ENCODE assay signal across 14 cellular contexts in genomic region chr20:45917790-45918141, GRCh38. TPM values are rescaled to one million over a fixed set of nuclear protein-coding genes. Genes with fewer than 3 reads are reported as not detected.
DNase-seq lines count a peak whose midpoint lies in the region; ATAC-seq and TF ChIP-seq lines count a peak whose summit lies in the region.
"Had no signal": no experiment of that assay in that cellular context is flagged by ENCODE, and none has a peak within 500 bp of the region (broad histone marks: within the 10 kb centered on the region; RNA-seq: fewer than 3 reads in every experiment).

No MANE protein-coding gene starts in this region.

- no peak for ATAC-seq in upper lobe of right lung
- ATAC-seq: stimulated activated memory B cell treated with anti-CD40 and anti-IgM and Interleukin-4, amounts not matched to agents 10 μg/mL and 1 μg/mL and 100 μg/mL, for 72 hours; T-helper 17 cell had no signal

- H4K20me1 ChIP-seq in neural progenitor cell (ENCODE audit: low read depth) = no peaks in the 10 kb centered on the region

- H3K27ac Mint-ChIP-seq in neural progenitor cell = no peak overlapping the region
- H3K27ac Mint-ChIP-seq: activated CD4-positive, alpha-beta memory T cell treated with anti-CD3 and anti-CD28 coated beads, Interleukin-2, amount 10 ng/mL, durations not matched to agents 7 days and 5 days; activated naive CD4-positive, alpha-beta T cell treated with anti-CD3 and anti-CD28 coated beads, Interleukin-2, amount 10 ng/mL, durations not matched to agents 7 days and 5 days; stimulated activated memory B cell treated with anti-CD40 and anti-IgM and Interleukin-4, amounts not matched to agents 10 μg/mL and 1 μg/mL and 100 μg/mL, for 72 hours; T-helper 17 cell had no signal

- H3K27ac ChIP-seq in neural progenitor cell (no peak overlapping the region), upper lobe of right lung (peak overlapping the region; percentile 67)
- H3K27ac ChIP-seq: 22Rv1 had no signal

- no peaks in the 10 kb centered on the region for H3K27me3 ChIP-seq in neural progenitor cell
- no peaks in the 10 kb centered on the region for H3K27me3 ChIP-seq in upper lobe of right lung

- H3K4me2 ChIP-seq in neural progenitor cell = no peak overlapping the region

- intact Hi-C loops in upper lobe of right lung (cut with DNase I) = no loop called here

- H3K4me1 ChIP-seq in neural progenitor cell = peaks cover 3% of the 10 kb centered on the region
- peaks cover 44% of the 10 kb centered on the region for H3K4me1 ChIP-seq in upper lobe of right lung

- H3F3A ChIP-seq in neural progenitor cell (ENCODE audit: low read depth) = no peaks in the 10 kb centered on the region

- no peaks in the 10 kb centered on the region for H3K36me3 Mint-ChIP-seq in neural progenitor cell
- H3K36me3 Mint-ChIP-seq: activated naive CD4-positive, alpha-beta T cell treated with anti-CD3 and anti-CD28 coated beads, Interleukin-2, amount 10 ng/mL, durations not matched to agents 7 days and 5 days; stimulated activated memory B cell treated with anti-CD40 and anti-IgM and Interleukin-4, amounts not matched to agents 10 μg/mL and 1 μg/mL and 100 μg/mL, for 72 hours had no signal

- H3K4me1 Mint-ChIP-seq in neural progenitor cell = peaks cover 27% of the 10 kb centered on the region

- H3K79me2 ChIP-seq in neural progenitor cell (ENCODE audit: low read depth) = no peaks in the 10 kb centered on the region

- H3K9me3 Mint-ChIP-seq in neural progenitor cell = no peaks in the 10 kb centered on the region
- H3K9me3 Mint-ChIP-seq: activated CD4-positive, alpha-beta memory T cell treated with anti-CD3 and anti-CD28 coated beads, Interleukin-2, amount 10 ng/mL, durations not matched to agents 7 days and 5 days; activated naive CD4-positive, alpha-beta T cell treated with anti-CD3 and anti-CD28 coated beads, Interleukin-2, amount 10 ng/mL, durations not matched to agents 7 days and 5 days; stimulated activated memory B cell treated with anti-CD40 and anti-IgM and Interleukin-4, amounts not matched to agents 10 μg/mL and 1 μg/mL and 100 μg/mL, for 72 hours had no signal

- no peak overlapping the region for H2AFZ ChIP-seq in neural progenitor cell (replicated peaks)

- TF ChIP-seq CTCF in fibroblast of the aortic adventitia (IDR thresholded peaks at IDR 0.05; ENCODE audit: insufficient read depth, low read length) (no peak), neural progenitor cell (IDR thresholded peaks at IDR 0.05) (no peak), upper lobe of right lung (IDR thresholded peaks at IDR 0.05) (no peak)

- H3K9ac ChIP-seq in neural progenitor cell = no peak overlapping the region

- no peaks in the 10 kb centered on the region for H3K27me3 Mint-ChIP-seq in neural progenitor cell (ENCODE audit: insufficient read depth, low read depth)

- H3K9me3 ChIP-seq in neural progenitor cell (ENCODE audit: low read depth) = no peaks in the 10 kb centered on the region
- no peaks in the 10 kb centered on the region for H3K9me3 ChIP-seq in upper lobe of right lung

- H3K36me3 ChIP-seq in neural progenitor cell = no peaks in the 10 kb centered on the region
- no peaks in the 10 kb centered on the region for H3K36me3 ChIP-seq in upper lobe of right lung

- DNase-seq in DMS 273 (lab: John Stamatoyannopoulos, UW; ENCODE audit: unreplicated experiment) (peak; percentile 59), DMS 273 treated with DMSO at 0.1 percent for 48 hours (lab: John Stamatoyannopoulos, UW) (no peak), fibroblast of the aortic adventitia (ENCODE audit: low read depth) (peak; percentile 61), neural progenitor cell (ENCODE audit: low spot score) (no peak), upper lobe of right lung (no peak), kidney tubule cell (ENCODE audit: low spot score) (no peak), GF-D8 (lab: John Stamatoyannopoulos, UW) (no peak), DMS153 treated with DMSO at 0.1 percent for 48 hours (lab: John Stamatoyannopoulos, UW; ENCODE audit: unreplicated experiment) (no peak)
- DNase-seq: activated CD4-positive, alpha-beta memory T cell treated with anti-CD3 and anti-CD28 coated beads, Interleukin-2, amount 10 ng/mL, durations not matched to agents 7 days and 5 days; activated naive CD4-positive, alpha-beta T cell treated with anti-CD3 and anti-CD28 coated beads, Interleukin-2, amount 10 ng/mL, durations not matched to agents 7 days and 5 days; Calu3; T-helper 17 cell had no signal

- H3K4me3 Mint-ChIP-seq in neural progenitor cell = peak overlapping the region; percentile 54
- H3K4me3 Mint-ChIP-seq: activated CD4-positive, alpha-beta memory T cell treated with anti-CD3 and anti-CD28 coated beads, Interleukin-2, amount 10 ng/mL, durations not matched to agents 7 days and 5 days; activated naive CD4-positive, alpha-beta T cell treated with anti-CD3 and anti-CD28 coated beads, Interleukin-2, amount 10 ng/mL, durations not matched to agents 7 days and 5 days; stimulated activated memory B cell treated with anti-CD40 and anti-IgM and Interleukin-4, amounts not matched to agents 10 μg/mL and 1 μg/mL and 100 μg/mL, for 72 hours; T-helper 17 cell had no signal

- no peak overlapping the region for H3K4me3 ChIP-seq in fibroblast of the aortic adventitia (ENCODE audit: low read depth, low read length)
- H3K4me3 ChIP-seq in neural progenitor cell = no peak overlapping the region
- H3K4me3 ChIP-seq in upper lobe of right lung = no peak overlapping the region

RNA-seq across cellular contexts. Expression of gene PLTP, which starts 5.8 kb away (rescaled TPM):
- total RNA-seq in fibroblast of the aortic adventitia (ENCODE audit: low replicate concordance) (66.9 and 107 TPM in 2 replicates), neural progenitor cell (ENCODE audit: low replicate concordance) (22.3 and 54.4 TPM in 2 replicates), upper lobe of right lung (65.9 TPM)

RNA-seq across cellular contexts. Expression of gene PCIF1, which starts 16.7 kb away (rescaled TPM):
- total RNA-seq in fibroblast of the aortic adventitia (ENCODE audit: low replicate concordance) = 12.1 and 15.9 TPM in 2 replicates
- 9.5 and 24.5 TPM in 2 replicates for total RNA-seq in neural progenitor cell (ENCODE audit: low replicate concordance)
- total RNA-seq in upper lobe of right lung = 43.1 TPM

RNA-seq across cellular contexts. Expression of gene CTSA, which starts 26.6 kb away (rescaled TPM):
- total RNA-seq in fibroblast of the aortic adventitia (ENCODE audit: low replicate concordance) = 56.2 and 166 TPM in 2 replicates
- 15.1 and 30.9 TPM in 2 replicates for total RNA-seq in neural progenitor cell (ENCODE audit: low replicate concordance)
- 164 TPM for total RNA-seq in upper lobe of right lung

RNA-seq across cellular contexts. Expression of gene NEURL2, which starts 26.8 kb away (rescaled TPM):
- total RNA-seq in fibroblast of the aortic adventitia (ENCODE audit: low replicate concordance) = 6.8 and 7.0 TPM in 2 replicates
- 0.24 and 1.2 TPM in 2 replicates for total RNA-seq in neural progenitor cell (ENCODE audit: low replicate concordance)
- total RNA-seq in upper lobe of right lung = 2.8 TPM

RNA-seq across cellular contexts. Expression of gene SPATA25, which starts 30.3 kb away (rescaled TPM):
- 2.1 and 9.6 TPM in 2 replicates for total RNA-seq in fibroblast of the aortic adventitia (ENCODE audit: low replicate concordance)
- 0.43 and 0.54 TPM in 2 replicates for total RNA-seq in neural progenitor cell (ENCODE audit: low replicate concordance)
- 1.3 TPM for total RNA-seq in upper lobe of right lung

Comparison
In these comparisons a context has a peak if more than half of its experiments do, and no peak if none do; other contexts are left out.
1. DNase-seq: peak in DMS 273 (single experiment) and fibroblast of the aortic adventitia (single experiment); none in DMS 273 treated with DMSO at 0.1 percent for 48 hours (single experiment), neural progenitor cell (single experiment), upper lobe of right lung (single experiment), kidney tubule cell (single experiment), GF-D8 (single experiment) and DMS153 treated with DMSO at 0.1 percent for 48 hours (single experiment).